ENCODE assay signal across 8 cellular contexts in the genomic region with DNA sequence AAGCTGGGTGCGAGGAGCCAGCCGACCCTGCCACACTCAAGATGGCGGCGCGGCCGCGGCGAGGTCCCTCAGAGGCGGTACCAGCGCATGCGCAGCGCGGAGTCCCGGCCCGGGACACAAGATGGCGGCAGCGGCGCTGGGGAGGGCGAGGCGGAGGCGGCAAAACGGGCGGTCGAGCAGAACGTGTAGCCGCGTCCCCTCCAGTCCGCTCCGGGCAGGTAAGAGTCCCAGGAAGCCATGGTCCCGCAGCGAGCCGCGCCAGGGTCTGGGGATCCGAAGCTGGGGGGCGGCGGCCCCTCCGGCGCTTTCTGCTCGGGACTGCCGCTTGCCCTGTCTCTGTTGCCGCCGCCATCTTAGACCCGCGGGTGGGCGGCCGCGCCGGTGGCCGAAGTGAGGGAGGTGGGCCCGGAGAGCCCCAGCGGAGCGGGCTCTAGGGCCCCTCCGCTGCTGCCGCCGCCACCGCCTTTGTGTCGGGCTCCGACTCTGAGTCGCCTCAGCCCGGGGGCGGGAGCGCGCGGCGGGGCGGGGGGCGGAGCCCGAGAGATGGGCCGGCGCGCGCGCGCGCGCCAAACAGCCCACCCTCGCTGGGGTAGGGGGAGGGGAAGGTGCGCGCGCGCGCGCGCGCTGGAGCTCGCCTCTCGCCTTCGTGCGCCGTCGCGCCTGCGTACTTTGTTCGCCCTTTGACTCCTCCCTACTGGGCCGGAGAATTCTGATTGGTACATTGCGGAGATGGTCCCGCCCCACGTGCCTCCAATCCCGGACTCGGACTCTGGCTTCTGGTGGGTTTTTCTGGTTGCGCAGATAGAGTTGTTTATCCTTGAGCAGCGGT. TPM values are rescaled to one million over a fixed set of nuclear protein-coding genes. Genes with fewer than 3 reads are reported as not detected.
A peak's percentile ranks its signal among the peaks of the same experiment; 100 is the strongest.
DNase-seq lines count a peak whose midpoint lies in the region; ATAC-seq and TF ChIP-seq lines count a peak whose summit lies in the region.

A gene (plus strand): TSS at position 97 of the 829 bp plus-strand sequence. CDS start 4,317 bp downstream, outside the sequence.

- no peaks in the 10 kb centered on the region for H3K27me3 Mint-ChIP-seq in activated T-helper 2 cell treated with anti-CD3 and anti-CD28 coated beads, Interferon-gamma antibody, Interleukin-2, Interleukin-4, amounts not matched to agents 10 μg/mL and 5 μg/mL and 100 μg/mL, durations not matched to agents 14 hours and 24 hours and 36 hours (ENCODE audit: low read depth)
- no peaks in the 10 kb centered on the region for H3K27me3 Mint-ChIP-seq in natural killer cell (ENCODE audit: low read depth in 2 of 2)

- H3K9me2 ChIP-seq in Loucy (replicated peaks; ENCODE audit: low read depth, low read length) = no peaks in the 10 kb centered on the region

- H3K36me3 Mint-ChIP-seq in activated T-helper 2 cell treated with anti-CD3 and anti-CD28 coated beads, Interferon-gamma antibody, Interleukin-2, Interleukin-4, amounts not matched to agents 10 μg/mL and 5 μg/mL and 100 μg/mL, durations not matched to agents 14 hours and 24 hours and 36 hours (ENCODE audit: low read depth) = peaks cover 31% of the 10 kb centered on the region
- peaks cover 7% of the 10 kb centered on the region for H3K36me3 Mint-ChIP-seq in natural killer cell

- peak; percentile 70 for ATAC-seq in RWPE2 (ENCODE audit: low read depth)
- peak; percentile 77 to 91 (median 84) for ATAC-seq in natural killer cell

- H2AFZ ChIP-seq in Loucy (ENCODE audit: low read length) (peak within 1 kb of the TSS; percentile 89), fibroblast of lung (ENCODE audit: low read length) (peak within 1 kb of the TSS; percentile 73)

- peak within 1 kb of the TSS; percentile 94 for H3K27ac Mint-ChIP-seq in activated T-helper 2 cell treated with anti-CD3 and anti-CD28 coated beads, Interferon-gamma antibody, Interleukin-2, Interleukin-4, amounts not matched to agents 10 μg/mL and 5 μg/mL and 100 μg/mL, durations not matched to agents 14 hours and 24 hours and 36 hours
- H3K27ac Mint-ChIP-seq in natural killer cell = peak within 1 kb of the TSS; percentile 96 to 97

- H4K20me1 ChIP-seq in Loucy (ENCODE audit: insufficient read depth, low read length, poor library complexity, severe bottlenecking) (peaks cover 41% of the 10 kb centered on the region), fibroblast of lung (ENCODE audit: control insufficient read depth, extremely low read depth, insufficient read depth, low read length) (no peaks in the 10 kb centered on the region)

- peaks cover 11% of the 10 kb centered on the region for H3K4me1 ChIP-seq in Loucy (ENCODE audit: insufficient read depth, low read length, poor library complexity, severe bottlenecking)
- peaks cover 8% of the 10 kb centered on the region for H3K4me1 ChIP-seq in RWPE2 (ENCODE audit: insufficient read depth, poor library complexity, severe bottlenecking)
- H3K4me1 ChIP-seq in fibroblast of lung (ENCODE audit: control insufficient read depth, extremely low read depth, insufficient read depth, low read length) = peaks cover 6% of the 10 kb centered on the region

- H3K9ac ChIP-seq in Loucy (ENCODE audit: low read depth, low read length, poor library complexity, severe bottlenecking) (peak within 1 kb of the TSS; percentile 99), fibroblast of lung (ENCODE audit: insufficient read depth, low read length) (peak within 1 kb of the TSS; percentile 100)

- H3K27me3 ChIP-seq in H7 (ENCODE audit: control insufficient read depth, insufficient read depth, low read length) (no peaks in the 10 kb centered on the region), Loucy (ENCODE audit: insufficient read depth, low read length, poor library complexity, severe bottlenecking) (no peaks in the 10 kb centered on the region), RWPE2 (ENCODE audit: insufficient read depth, poor library complexity, severe bottlenecking) (no peaks in the 10 kb centered on the region), fibroblast of lung (ENCODE audit: control insufficient read depth, insufficient read depth, low read length) (no peaks in the 10 kb centered on the region)

- peaks cover 25% of the 10 kb centered on the region for H3K4me1 Mint-ChIP-seq in activated T-helper 2 cell treated with anti-CD3 and anti-CD28 coated beads, Interferon-gamma antibody, Interleukin-2, Interleukin-4, amounts not matched to agents 10 μg/mL and 5 μg/mL and 100 μg/mL, durations not matched to agents 14 hours and 24 hours and 36 hours (ENCODE audit: low read depth)
- peaks cover 23 to 31% of the 10 kb centered on the region in 2 donors for H3K4me1 Mint-ChIP-seq in natural killer cell

- H3K27ac ChIP-seq in RWPE2 (ENCODE audit: poor library complexity, severe bottlenecking) = peak within 1 kb of the TSS; percentile 83
- H3K27ac ChIP-seq in fibroblast of lung (ENCODE audit: insufficient read depth, low read length) = peak within 1 kb of the TSS; percentile 99

- intact Hi-C loops in activated T-helper 2 cell treated with anti-CD3 and anti-CD28 coated beads, Interferon-gamma antibody, Interleukin-2, Interleukin-4, amounts not matched to agents 10 μg/mL and 5 μg/mL and 100 μg/mL, durations not matched to agents 14 hours and 24 hours and 36 hours (cut with micrococcal nuclease) = loop anchor here (1.0 to 2.0 kb wide), 6 partner anchors 24 to 142 kb away; a partner anchor contains a TSS
- intact Hi-C loops in natural killer cell (cut with micrococcal nuclease) = loop anchor here (1.0 to 2.0 kb wide), 7 partner anchors 10 to 122 kb away; a partner anchor contains a TSS

- H3K4me2 ChIP-seq in Loucy (ENCODE audit: low read depth, low read length, poor library complexity, severe bottlenecking) (peak within 1 kb of the TSS; percentile 96), fibroblast of lung (ENCODE audit: extremely low read depth, insufficient read depth, low read length) (peak within 1 kb of the TSS; percentile 96)

- H3F3A ChIP-seq in Loucy (ENCODE audit: low read depth) = peaks cover 4% of the 10 kb centered on the region; the same call in 1 of the 2 replicates

- peak within 1 kb of the TSS; percentile 100 for H3K4me3 ChIP-seq in H7 (ENCODE audit: insufficient read depth, low read depth, low read length)
- peak within 1 kb of the TSS; percentile 97 for H3K4me3 ChIP-seq in Loucy (ENCODE audit: low read length, poor library complexity, severe bottlenecking)
- H3K4me3 ChIP-seq in RWPE2 (ENCODE audit: severe bottlenecking) = peak within 1 kb of the TSS; percentile 85
- H3K4me3 ChIP-seq in fibroblast of lung (replicated peaks in 1 of 4; ENCODE audit: control extremely low read depth in 1 of 4, insufficient read depth in 1 of 4, low read depth in 3 of 4, low read length in 4 of 4) = peak within 1 kb of the TSS; percentile 90 to 99 (median 95)

- H3K9me3 Mint-ChIP-seq in activated T-helper 2 cell treated with anti-CD3 and anti-CD28 coated beads, Interferon-gamma antibody, Interleukin-2, Interleukin-4, amounts not matched to agents 10 μg/mL and 5 μg/mL and 100 μg/mL, durations not matched to agents 14 hours and 24 hours and 36 hours = no peaks in the 10 kb centered on the region
- H3K9me3 Mint-ChIP-seq in natural killer cell = no peaks in the 10 kb centered on the region

- TF ChIP-seq CTCF in Loucy (conservative IDR thresholded peaks at IDR 0.05; ENCODE audit: low read length) (no peak), RWPE2 (IDR thresholded peaks at IDR 0.05; ENCODE audit: poor library complexity, severe bottlenecking) (no peak), fibroblast of lung (conservative IDR thresholded peaks at IDR 0.05 in 1 of 2, IDR thresholded peaks at IDR 0.05 in 1 of 2; ENCODE audit: low read depth in 1 of 2, low read length in 2 of 2) (no peak), natural killer cell (IDR thresholded peaks at IDR 0.05) (no peak)

- peak within 1 kb of the TSS; percentile 92 for H3K4me3 Mint-ChIP-seq in activated T-helper 2 cell treated with anti-CD3 and anti-CD28 coated beads, Interferon-gamma antibody, Interleukin-2, Interleukin-4, amounts not matched to agents 10 μg/mL and 5 μg/mL and 100 μg/mL, durations not matched to agents 14 hours and 24 hours and 36 hours (ENCODE audit: low read depth)
- peak within 1 kb of the TSS; percentile 96 for H3K4me3 Mint-ChIP-seq in natural killer cell

- H3K79me2 ChIP-seq in Loucy (ENCODE audit: insufficient read depth, low read length) (peaks cover 57% of the 10 kb centered on the region), fibroblast of lung (ENCODE audit: control insufficient read depth, insufficient read depth, low read length) (peaks cover 27% of the 10 kb centered on the region)

- DNase-seq in ELF-1 (ENCODE audit: low read depth, low spot score) (peak; percentile 98), H7 (peak; percentile 100), RWPE2 (ENCODE audit: low spot score) (peak; percentile 100), fibroblast of lung (ENCODE audit: low read depth in 2 of 2) (peak; percentile 94 to 97), natural killer cell (peak; percentile 98)
- peak; percentile 97 for DNase-seq in activated T-helper 2 cell treated with anti-CD3 and anti-CD28 coated beads, Interferon-gamma antibody, Interleukin-2, Interleukin-4, amounts not matched to agents 10 μg/mL and 5 μg/mL and 100 μg/mL, durations not matched to agents 14 hours and 24 hours and 36 hours (ENCODE audit: low spot score)
- DNase-seq in stimulated activated naive CD4-positive, alpha-beta T cell (lab: John Stamatoyannopoulos, UW) = peak; percentile 96 to 99 (median 98)

- no peaks in the 10 kb centered on the region for H3K9me3 ChIP-seq in Loucy (ENCODE audit: insufficient read depth, low read depth, low read length)
- H3K9me3 ChIP-seq in RWPE2 (ENCODE audit: severe bottlenecking) = no peaks in the 10 kb centered on the region
- H3K9me3 ChIP-seq in fibroblast of lung (ENCODE audit: control insufficient read depth, insufficient read depth, low read depth, low read length) = no peaks in the 10 kb centered on the region

- H3K36me3 ChIP-seq in H7 (replicated peaks; ENCODE audit: control insufficient read depth, insufficient read depth, low read length) (peaks cover 17% of the 10 kb centered on the region), Loucy (ENCODE audit: insufficient read depth, low read length) (peaks cover 26% of the 10 kb centered on the region; the same call in 1 of the 2 replicates), RWPE2 (ENCODE audit: low read depth) (peaks cover 30% of the 10 kb centered on the region), fibroblast of lung (ENCODE audit: control insufficient read depth, insufficient read depth, low read length) (peaks cover 15% of the 10 kb centered on the region)

RNA-seq across cellular contexts. Expression of the gene that starts here (rescaled TPM):
- 22.8 and 28.4 TPM in 2 replicates for total RNA-seq in H7 (2014; rRNA removed; shearing (Covaris generic))
- total RNA-seq in activated T-helper 2 cell treated with anti-CD3 and anti-CD28 coated beads, Interferon-gamma antibody, Interleukin-2, Interleukin-4, amounts not matched to agents 10 μg/mL and 5 μg/mL and 100 μg/mL, durations not matched to agents 14 hours and 24 hours and 36 hours = 27.5 and 28.6 TPM in 2 replicates
- total RNA-seq in fibroblast of lung (6.7 and 9.9 TPM in 2 replicates), natural killer cell (10 to 100 TPM; 72.0 to 85.1 (median 73.3) TPM)
- polyA plus RNA-seq in fibroblast of lung = 16.0 and 18.5 TPM in 2 replicates
- polyA plus RNA-seq in fibroblast of lung (2012) = 20.7 and 25.8 TPM in 2 replicates
- polyA minus RNA-seq in fibroblast of lung (ENCODE audit: low replicate concordance) = 67.9 and 99.2 TPM in 2 replicates

Comparison
In these comparisons a context has a peak if more than half of its experiments do, and no peak if none do; other contexts are left out.
1. Peak in every context shown above with its lines: DNase-seq, ATAC-seq, H3K4me3 ChIP-seq and H3K27ac ChIP-seq.